Comparison of ENCODE assay signal across 11 cellular contexts in the genomic region with DNA sequence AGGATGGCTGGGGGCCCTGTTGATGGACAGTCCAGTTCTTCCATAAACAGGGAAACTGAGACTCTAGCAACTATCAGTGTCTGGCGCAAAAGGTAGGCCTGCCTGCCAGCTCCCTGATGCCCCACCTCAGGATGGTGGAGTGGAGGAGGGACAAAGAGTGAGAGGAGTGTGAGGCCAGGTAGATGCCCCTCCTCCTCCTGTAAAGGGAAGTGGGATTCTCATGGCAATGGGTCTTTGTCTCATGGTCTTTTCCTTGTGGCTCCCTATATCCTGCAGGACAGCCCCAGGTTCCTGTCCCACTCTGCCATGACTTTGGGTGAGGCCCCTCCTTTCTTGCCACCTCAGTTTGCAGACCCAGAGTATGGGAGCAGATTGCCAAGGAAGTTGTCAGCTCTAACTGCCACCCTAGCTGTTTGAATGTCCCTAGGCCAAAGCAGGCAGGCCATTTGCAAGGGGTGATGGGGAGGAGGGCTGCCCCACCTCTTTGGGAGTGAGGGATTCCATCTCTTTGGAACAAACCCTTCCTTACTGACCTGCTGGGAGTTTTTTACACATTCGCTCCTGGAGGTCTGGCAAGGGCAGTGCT. TPM values are rescaled to one million over a fixed set of nuclear protein-coding genes. Genes with fewer than 3 reads are reported as not detected.
DNase-seq lines count a peak whose midpoint lies in the region; ATAC-seq and TF ChIP-seq lines count a peak whose summit lies in the region.
"Had no signal": no experiment of that assay in that cellular context is flagged by ENCODE, and none has a peak within 500 bp of the region (broad histone marks: within the 10 kb centered on the region; RNA-seq: fewer than 3 reads in every experiment).

No MANE protein-coding gene starts in this region.

- no peak for TF ChIP-seq CTCF in WTC11 (IDR thresholded peaks at IDR 0.05)

- H3K4me3 Mint-ChIP-seq in activated CD4-positive, alpha-beta memory T cell treated with anti-CD3 and anti-CD28 coated beads for 36 hours, result no peak overlapping the region
- H3K4me3 Mint-ChIP-seq in activated CD4-positive, alpha-beta memory T cell treated with anti-CD3 and anti-CD28 coated beads, Interleukin-2, amount 10 ng/mL, durations not matched to agents 7 days and 5 days, result no peak overlapping the region
- H3K4me3 Mint-ChIP-seq in WTC11, result no peak overlapping the region
- H3K4me3 Mint-ChIP-seq: T-helper 1 cell treated with Interleukin-12 subunit alpha and Interleukin-12 subunit beta and Interleukin-4 antibody, amounts not matched to agents 30 μg/mL and 1 μg/mL, for 36 hours had no signal

- peaks cover 2% of the 10 kb centered on the region for H3K27me3 ChIP-seq in skeletal muscle satellite cell (ENCODE audit: control insufficient read depth, insufficient read depth, low read length)

- no peak overlapping the region for H3K4me3 ChIP-seq in skeletal muscle satellite cell (ENCODE audit: low read length)

- H3K4me1 Mint-ChIP-seq in activated CD4-positive, alpha-beta memory T cell treated with anti-CD3 and anti-CD28 coated beads for 36 hours (ENCODE audit: low read depth), result peaks cover 49% of the 10 kb centered on the region
- H3K4me1 Mint-ChIP-seq in activated CD4-positive, alpha-beta memory T cell treated with anti-CD3 and anti-CD28 coated beads, Interleukin-2, amount 10 ng/mL, durations not matched to agents 7 days and 5 days, result peaks cover 35% of the 10 kb centered on the region
- peaks cover 5% of the 10 kb centered on the region; the same call in 1 of the 2 replicates for H3K4me1 Mint-ChIP-seq in WTC11

- POLR2A ChIA-PET in activated CD4-positive, alpha-beta memory T cell treated with anti-CD3 and anti-CD28 coated beads for 36 hours (lab: Charles Lee), result no interaction called here
- POLR2A ChIA-PET in activated CD4-positive, alpha-beta memory T cell treated with anti-CD3 and anti-CD28 coated beads, Interleukin-2, amount 10 ng/mL, durations not matched to agents 7 days and 5 days (lab: Charles Lee), result no interaction called here
- POLR2A ChIA-PET in WTC11 (lab: Charles Lee), result no interaction called here

- H3K9me3 Mint-ChIP-seq in activated CD4-positive, alpha-beta memory T cell treated with anti-CD3 and anti-CD28 coated beads for 36 hours, result no peaks in the 10 kb centered on the region
- H3K9me3 Mint-ChIP-seq in activated CD4-positive, alpha-beta memory T cell treated with anti-CD3 and anti-CD28 coated beads, Interleukin-2, amount 10 ng/mL, durations not matched to agents 7 days and 5 days, result no peaks in the 10 kb centered on the region
- H3K9me3 Mint-ChIP-seq in WTC11, result no peaks in the 10 kb centered on the region
- H3K9me3 Mint-ChIP-seq: T-helper 1 cell treated with Interleukin-12 subunit alpha and Interleukin-12 subunit beta and Interleukin-4 antibody, amounts not matched to agents 30 μg/mL and 1 μg/mL, for 36 hours had no signal

- peak overlapping the region; percentile 77 for H3K27ac Mint-ChIP-seq in activated CD4-positive, alpha-beta memory T cell treated with anti-CD3 and anti-CD28 coated beads for 36 hours
- H3K27ac Mint-ChIP-seq in activated CD4-positive, alpha-beta memory T cell treated with anti-CD3 and anti-CD28 coated beads, Interleukin-2, amount 10 ng/mL, durations not matched to agents 7 days and 5 days, result no peak overlapping the region
- no peak overlapping the region for H3K27ac Mint-ChIP-seq in WTC11
- H3K27ac Mint-ChIP-seq: T-helper 1 cell treated with Interleukin-12 subunit alpha and Interleukin-12 subunit beta and Interleukin-4 antibody, amounts not matched to agents 30 μg/mL and 1 μg/mL, for 36 hours had no signal

- H3K36me3 ChIP-seq in skeletal muscle satellite cell (ENCODE audit: insufficient read depth, low read length), result no peaks in the 10 kb centered on the region

- H3K4me1 ChIP-seq in skeletal muscle satellite cell (ENCODE audit: control insufficient read depth, insufficient read depth, low read length), result peaks cover 16% of the 10 kb centered on the region

- H3K36me3 Mint-ChIP-seq in activated CD4-positive, alpha-beta memory T cell treated with anti-CD3 and anti-CD28 coated beads for 36 hours, result peaks cover 3% of the 10 kb centered on the region
- peaks cover 3% of the 10 kb centered on the region for H3K36me3 Mint-ChIP-seq in activated CD4-positive, alpha-beta memory T cell treated with anti-CD3 and anti-CD28 coated beads, Interleukin-2, amount 10 ng/mL, durations not matched to agents 7 days and 5 days (ENCODE audit: low read depth)
- H3K36me3 Mint-ChIP-seq in WTC11, result no peaks in the 10 kb centered on the region

- H3K9me3 ChIP-seq in skeletal muscle satellite cell (replicated peaks; ENCODE audit: low read length), result no peaks in the 10 kb centered on the region

- no peaks in the 10 kb centered on the region for H3K27me3 Mint-ChIP-seq in activated CD4-positive, alpha-beta memory T cell treated with anti-CD3 and anti-CD28 coated beads for 36 hours
- no peaks in the 10 kb centered on the region for H3K27me3 Mint-ChIP-seq in activated CD4-positive, alpha-beta memory T cell treated with anti-CD3 and anti-CD28 coated beads, Interleukin-2, amount 10 ng/mL, durations not matched to agents 7 days and 5 days
- H3K27me3 Mint-ChIP-seq in WTC11 (ENCODE audit: low read depth), result peaks cover 12% of the 10 kb centered on the region

- intact Hi-C loops in activated CD4-positive, alpha-beta memory T cell treated with anti-CD3 and anti-CD28 coated beads for 36 hours (cut with micrococcal nuclease), result no loop called here

- no peak overlapping the region for H3K9ac ChIP-seq in skeletal muscle satellite cell (ENCODE audit: low read depth, low read length)

- H3K4me2 ChIP-seq in skeletal muscle satellite cell (ENCODE audit: low read length), result peak overlapping the region; percentile 6

- no peak for DNase-seq in activated CD4-positive, alpha-beta memory T cell treated with anti-CD3 and anti-CD28 coated beads for 36 hours
- no peak for DNase-seq in activated CD4-positive, alpha-beta memory T cell treated with anti-CD3 and anti-CD28 coated beads, Interleukin-2, amount 10 ng/mL, durations not matched to agents 7 days and 5 days
- DNase-seq in WTC11 (ENCODE audit: low spot score) (no peak), DMS53 (lab: John Stamatoyannopoulos, UW) (no peak)
- no peak for DNase-seq in NK-92 treated with Interleukin-12 subunit alpha and Interleukin-12 subunit beta, amount 100 ng/mL, for 24 hours (lab: John Stamatoyannopoulos, UW)
- DNase-seq: activated gamma-delta T cell, NCI-H2029 had no signal

- CTCF ChIA-PET in activated CD4-positive, alpha-beta memory T cell treated with anti-CD3 and anti-CD28 coated beads for 36 hours (lab: Charles Lee), result interaction anchor here (1.1 kb wide), 1 partner anchor 26 kb away, joined by 3 read pairs; no protein-coding TSS in a partner anchor
- CTCF ChIA-PET in activated CD4-positive, alpha-beta memory T cell treated with anti-CD3 and anti-CD28 coated beads, Interleukin-2, amount 10 ng/mL, durations not matched to agents 7 days and 5 days (lab: Charles Lee), result interaction anchor here (0.7 to 1.6 kb wide), 2 partner anchors 26 to 1495 kb away, joined by 3 to 4 read pairs; no protein-coding TSS in a partner anchor
- CTCF ChIA-PET in WTC11 (lab: Charles Lee), result no interaction called here

- ATAC-seq in HG02678 (IDR thresholded peaks at IDR 0.05; ENCODE audit: unreplicated experiment) (peak; percentile 10), SK-N-SH treated with all-trans-retinoic acid at 6 μM for 48 hours (no peak), WTC11 (no peak)

TF ChIP-seq in SK-N-SH treated with all-trans-retinoic acid at 6 μM for 48 hours, 23 proteins besides CTCF, POLR2A, EP300 and RAD21 (continues in another document):
- TF ChIP-seq ZNF565 (CRISPR knock-in tag; conservative IDR thresholded peaks at IDR 0.05; ENCODE audit: low read depth) (0 out of 2 replicates have a peak, but pooled peaks have one; percentile 27), OSR1 (CRISPR knock-in tag; IDR thresholded peaks at IDR 0.05) (peak; percentile 48; the same call in 1 of the 2 replicates)

TF ChIP-seq in WTC11, 78 proteins besides CTCF, POLR2A, EP300 and RAD21 (continues in another document):
- TF ChIP-seq, protein P1, sequence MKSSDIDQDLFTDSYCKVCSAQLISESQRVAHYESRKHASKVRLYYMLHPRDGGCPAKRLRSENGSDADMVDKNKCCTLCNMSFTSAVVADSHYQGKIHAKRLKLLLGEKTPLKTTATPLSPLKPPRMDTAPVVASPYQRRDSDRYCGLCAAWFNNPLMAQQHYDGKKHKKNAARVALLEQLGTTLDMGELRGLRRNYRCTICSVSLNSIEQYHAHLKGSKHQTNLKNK (CRISPR knock-in tag; IDR thresholded peaks at IDR 0.05), result no peak
- TF ChIP-seq GRHL2 (CRISPR knock-in tag; IDR thresholded peaks at IDR 0.05; ENCODE audit: insufficient replicate concordance, severe bottlenecking) (no peak), GTF2I (CRISPR knock-in tag; conservative IDR thresholded peaks at IDR 0.05) (no peak), CREB1 (CRISPR knock-in tag; IDR thresholded peaks at IDR 0.05) (no peak), ZBTB21 (CRISPR knock-in tag; IDR thresholded peaks at IDR 0.05; ENCODE audit: borderline replicate concordance) (no peak)
- TF ChIP-seq, protein P2, sequence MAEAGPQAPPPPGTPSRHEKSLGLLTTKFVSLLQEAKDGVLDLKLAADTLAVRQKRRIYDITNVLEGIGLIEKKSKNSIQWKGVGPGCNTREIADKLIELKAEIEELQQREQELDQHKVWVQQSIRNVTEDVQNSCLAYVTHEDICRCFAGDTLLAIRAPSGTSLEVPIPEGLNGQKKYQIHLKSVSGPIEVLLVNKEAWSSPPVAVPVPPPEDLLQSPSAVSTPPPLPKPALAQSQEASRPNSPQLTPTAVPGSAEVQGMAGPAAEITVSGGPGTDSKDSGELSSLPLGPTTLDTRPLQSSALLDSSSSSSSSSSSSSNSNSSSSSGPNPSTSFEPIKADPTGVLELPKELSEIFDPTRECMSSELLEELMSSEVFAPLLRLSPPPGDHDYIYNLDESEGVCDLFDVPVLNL (CRISPR knock-in tag; IDR thresholded peaks at IDR 0.05; ENCODE audit: borderline replicate concordance, low read depth), result no peak

RNA-seq across cellular contexts. Expression of a gene that starts 2.8 kb away (rescaled TPM):
- total RNA-seq in activated CD4-positive, alpha-beta memory T cell treated with anti-CD3 and anti-CD28 coated beads for 36 hours, result 10 to 100 TPM; 13.2 to 13.5 TPM
- total RNA-seq in activated CD4-positive, alpha-beta memory T cell treated with anti-CD3 and anti-CD28 coated beads, Interleukin-2, amount 10 ng/mL, durations not matched to agents 7 days and 5 days, result 10 to 100 TPM; 20.7 to 21.8 TPM
- total RNA-seq in skeletal muscle satellite cell (2012; rRNA removed), result 1.3 and 2.5 TPM in 2 replicates
- 1.5 to 3.7 TPM (median 2.8 TPM) in 3 replicates for total RNA-seq in WTC11 (2021)

RNA-seq across cellular contexts. Expression of a gene that starts 25.7 kb away (rescaled TPM):
- total RNA-seq in activated CD4-positive, alpha-beta memory T cell treated with anti-CD3 and anti-CD28 coated beads for 36 hours, result 10 to 100 TPM; 21.9 to 23.1 TPM
- total RNA-seq in activated CD4-positive, alpha-beta memory T cell treated with anti-CD3 and anti-CD28 coated beads, Interleukin-2, amount 10 ng/mL, durations not matched to agents 7 days and 5 days, result 10 to 100 TPM; 33.2 to 35.3 TPM
- total RNA-seq in skeletal muscle satellite cell (2012; rRNA removed), result 11.2 and 15.1 TPM in 2 replicates
- 5.8 to 8.7 TPM (median 6.2 TPM) in 3 replicates for total RNA-seq in WTC11 (2021)

RNA-seq across cellular contexts. Expression of a gene that starts 34.8 kb away (rescaled TPM):
- total RNA-seq in activated CD4-positive, alpha-beta memory T cell treated with anti-CD3 and anti-CD28 coated beads for 36 hours, result 100 to 1,000 TPM; 110 to 111 TPM
- 100 to 1,000 TPM; 131 TPM for total RNA-seq in activated CD4-positive, alpha-beta memory T cell treated with anti-CD3 and anti-CD28 coated beads, Interleukin-2, amount 10 ng/mL, durations not matched to agents 7 days and 5 days
- 39.5 and 46.7 TPM in 2 replicates for total RNA-seq in skeletal muscle satellite cell (2012; rRNA removed)
- total RNA-seq in WTC11 (2021), result 64.6 to 69.7 TPM (median 64.9 TPM) in 3 replicates
